In the genomic region with DNA sequence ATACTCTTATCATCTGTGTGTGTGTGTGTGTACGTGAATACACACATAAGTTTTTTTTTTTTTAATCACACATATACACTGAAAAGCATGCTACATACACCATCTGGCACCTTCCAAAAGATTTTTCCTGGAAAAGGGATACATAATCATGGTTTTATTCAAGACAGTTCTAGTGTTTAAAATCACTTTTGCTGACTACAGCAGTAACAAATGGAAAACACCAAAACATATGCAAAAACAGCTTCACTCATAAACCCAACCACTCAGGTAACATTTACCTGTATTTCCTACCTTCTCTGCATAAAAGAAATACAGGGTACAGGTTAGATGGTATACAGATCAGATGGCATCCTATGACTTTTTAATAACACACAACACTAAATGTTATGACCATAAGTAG, we compare ENCODE assay signal across 22 cellular contexts. TPM values are rescaled to one million over a fixed set of nuclear protein-coding genes. Genes with fewer than 3 reads are reported as not detected.
DNase-seq lines count a peak whose midpoint lies in the region; ATAC-seq, FAIRE-seq and TF ChIP-seq lines count a peak whose summit lies in the region.
"Had no signal": no experiment of that assay in that cellular context is flagged by ENCODE, and none has a peak within 500 bp of the region (broad histone marks: within the 10 kb centered on the region; RNA-seq: fewer than 3 reads in every experiment).

No MANE protein-coding gene starts in this region.

- H3K4me1 ChIP-seq in PC-3 (ENCODE audit: insufficient read depth, low read length) (peaks cover 21% of the 10 kb centered on the region), K562 (replicated peaks in 1 of 2; ENCODE audit: control insufficient read depth in 2 of 2, insufficient read depth in 2 of 2, low read length in 2 of 2) (peaks cover 10 to 16% of the 10 kb centered on the region in 2 experiments; a peak in 4 of 5 replicates), aorta (ENCODE audit: control insufficient read depth in 1 of 2, insufficient read depth in 2 of 2, low read length in 2 of 2) (peaks cover 0 to 2% of the 10 kb centered on the region in 2 donors)

- H3K27me3 ChIP-seq in PC-3 (ENCODE audit: low read length): no peaks in the 10 kb centered on the region
- H3K27me3 ChIP-seq in K562 (ENCODE audit: control insufficient read depth in 2 of 2, insufficient read depth in 2 of 2, low read length in 2 of 2): no peaks in the 10 kb centered on the region
- H3K27me3 ChIP-seq in aorta (ENCODE audit: control insufficient read depth in 1 of 2, insufficient read depth in 2 of 2, low read length in 1 of 2): no peaks in the 10 kb centered on the region
- H3K27me3 ChIP-seq: esophagus muscularis mucosa had no signal

- no peaks in the 10 kb centered on the region for H3K9me3 Mint-ChIP-seq in activated naive CD4-positive, alpha-beta T cell treated with anti-CD3 and anti-CD28 coated beads, Interleukin-2, amount 50 U/mL, for 24 hours
- H3K9me3 Mint-ChIP-seq in activated naive CD4-positive, alpha-beta T cell treated with anti-CD3 and anti-CD28 coated beads, Interleukin-2, amount 50 U/mL, for 72 hours: peaks cover 0 to 6% of the 10 kb centered on the region in 2 donors
- H3K9me3 Mint-ChIP-seq in osteocyte (ENCODE audit: unreplicated experiment): peaks cover 16% of the 10 kb centered on the region

- H3K4me3 Mint-ChIP-seq in activated naive CD4-positive, alpha-beta T cell treated with anti-CD3 and anti-CD28 coated beads, Interleukin-2, amount 50 U/mL, for 24 hours: peak overlapping the region; percentile 44
- H3K4me3 Mint-ChIP-seq in osteocyte (ENCODE audit: unreplicated experiment): peak overlapping the region; percentile 94
- H3K4me3 Mint-ChIP-seq: CD14-positive monocyte had no signal

- CTCF ChIA-PET in PC-3 (lab: Charles Lee): no interaction called here
- CTCF ChIA-PET in K562 (lab: Yijun Ruan, JAX; ENCODE audit: low intra/inter-chr PET ratio): no interaction called here

- TF ChIP-seq EP300 in K562 (IDR thresholded peaks at IDR 0.05; ENCODE audit: low read length): no peak

- H3K4me1 Mint-ChIP-seq in activated naive CD4-positive, alpha-beta T cell treated with anti-CD3 and anti-CD28 coated beads, Interleukin-2, amount 50 U/mL, for 24 hours: peaks cover 62% of the 10 kb centered on the region
- H3K4me1 Mint-ChIP-seq in osteocyte (ENCODE audit: unreplicated experiment): peaks cover 32% of the 10 kb centered on the region

- intact Hi-C loops in PC-3 (cut with micrococcal nuclease): loop anchor here (5.0 to 10.0 kb wide), 2 partner anchors 84 to 139 kb away; partner anchors contain the start of gene NT5E
- intact Hi-C loops in K562 (cut with micrococcal nuclease): loop anchor here (5.0 kb wide), 1 partner anchor 86 kb away; no protein-coding TSS in a partner anchor
- intact Hi-C loops in aorta (cut with DNase I): loop anchor here (5.0 kb wide), 2 partner anchors 51 to 86 kb away; partner anchors contain the start of gene SYNCRIP (in 1 of the 2)

- no peaks in the 10 kb centered on the region for H3F3A ChIP-seq in PC-3 (ENCODE audit: low read length, unreplicated experiment)

- no peak for TF ChIP-seq POLR2A in K562 (conservative IDR thresholded peaks at IDR 0.05)

- TF ChIP-seq CTCF in PC-3 (conservative IDR thresholded peaks at IDR 0.05; ENCODE audit: low read depth, low read length): no peak
- no peak for TF ChIP-seq CTCF in K562 (IDR thresholded peaks at IDR 0.05 in 2 of 3, conservative IDR thresholded peaks at IDR 0.05 in 1 of 3; ENCODE audit: insufficient read depth in 2 of 3, low read depth in 1 of 3, low read length in 3 of 3)
- no peak for TF ChIP-seq CTCF in osteocyte (IDR thresholded peaks at IDR 0.05)

- 100% methylated on average over 1 of the region's 1 CpG for WGBS in K562 (ENCODE audit: insufficient coverage, low coverage, missing lambda C conversion rate)
- 96 to 97% methylated on average over 1 of the region's 1 CpG for WGBS in aorta, 2 donors

- no peaks in the 10 kb centered on the region for H3K27me3 Mint-ChIP-seq in activated naive CD4-positive, alpha-beta T cell treated with anti-CD3 and anti-CD28 coated beads, Interleukin-2, amount 50 U/mL, for 24 hours
- H3K27me3 Mint-ChIP-seq in osteocyte (ENCODE audit: unreplicated experiment): no peaks in the 10 kb centered on the region

- H3K9me3 ChIP-seq in PC-3 (ENCODE audit: low read length): no peaks in the 10 kb centered on the region
- peaks cover 3% of the 10 kb centered on the region for H3K9me3 ChIP-seq in K562 (replicated peaks; ENCODE audit: control insufficient read depth, insufficient read depth, low read depth, low read length)
- no peaks in the 10 kb centered on the region for H3K9me3 ChIP-seq in aorta (ENCODE audit: control insufficient read depth, low read length)
- H3K9me3 ChIP-seq: esophagus muscularis mucosa had no signal

- peaks cover 15% of the 10 kb centered on the region for H3K36me3 Mint-ChIP-seq in activated naive CD4-positive, alpha-beta T cell treated with anti-CD3 and anti-CD28 coated beads, Interleukin-2, amount 50 U/mL, for 24 hours
- peaks cover 31 to 46% of the 10 kb centered on the region in 2 donors for H3K36me3 Mint-ChIP-seq in activated naive CD4-positive, alpha-beta T cell treated with anti-CD3 and anti-CD28 coated beads, Interleukin-2, amount 50 U/mL, for 72 hours
- peaks cover 8% of the 10 kb centered on the region for H3K36me3 Mint-ChIP-seq in osteocyte (ENCODE audit: unreplicated experiment)

- DNase-seq in activated naive CD4-positive, alpha-beta T cell treated with anti-CD3 and anti-CD28 coated beads, Interleukin-2, amount 50 U/mL, for 72 hours (ENCODE audit: low spot score in 2 of 2): no peak
- DNase-seq in PC-3: no peak
- no peak for DNase-seq in K562 (ENCODE audit: extremely low read depth in 1 of 4, low spot score in 3 of 4)
- no peak for DNase-seq in osteocyte (ENCODE audit: extremely low spot score, unreplicated experiment)
- DNase-seq in GM19240 (ENCODE audit: insufficient read length, low spot score): no peak
- DNase-seq in islet precursor cell: no peak
- no peak for DNase-seq in aorta
- DNase-seq: amniotic stem cell; central memory CD4-positive, alpha-beta T cell; DMS79; effector CD8-positive, alpha-beta T cell; left colon; MV-4-11; NCI-H187 treated with DMSO at 0.1 percent for 48 hours; NCI-H446 treated with DMSO at 0.1 percent for 48 hours; retina; T-helper 1 cell had no signal

- H3K79me2 ChIP-seq in PC-3 (ENCODE audit: low read length) (peaks cover 61% of the 10 kb centered on the region), K562 (ENCODE audit: control insufficient read depth, insufficient read depth, low read length) (peaks cover 88% of the 10 kb centered on the region)

- H3K9ac ChIP-seq in PC-3 (ENCODE audit: low read length): no peak overlapping the region
- H3K9ac ChIP-seq in K562 (ENCODE audit: insufficient read depth in 1 of 2, low read depth in 2 of 2, low read length in 2 of 2): no peak overlapping the region

- H3K4me2 ChIP-seq in PC-3 (ENCODE audit: low read length) (peak overlapping the region; percentile 92), K562 (ENCODE audit: insufficient read depth, low read length) (no peak overlapping the region)

- H3K36me3 ChIP-seq in PC-3 (ENCODE audit: low read depth, low read length) (no peaks in the 10 kb centered on the region), K562 (ENCODE audit: control insufficient read depth, insufficient read depth, low read length) (peaks cover 20% of the 10 kb centered on the region; the same call in 2 of the 3 replicates), aorta (ENCODE audit: control insufficient read depth in 1 of 2, insufficient read depth in 2 of 2, low read length in 1 of 2) (no peaks in the 10 kb centered on the region)

- no peak for TF ChIP-seq RAD21 in K562 (CRISPR knock-in tag; conservative IDR thresholded peaks at IDR 0.05 in 1 of 2, IDR thresholded peaks at IDR 0.05 in 1 of 2)

- H3K27ac ChIP-seq in PC-3 (ENCODE audit: low read length): no peak overlapping the region
- H3K27ac ChIP-seq in K562 (ENCODE audit: extremely low read depth, low read depth, low read length): no peak overlapping the region
- no peak overlapping the region for H3K27ac ChIP-seq in aorta (ENCODE audit: low read depth in 1 of 2, low read length in 2 of 2)
- H3K27ac ChIP-seq: esophagus muscularis mucosa, VCaP had no signal

- BruUV-seq in PC-3 (replicated peaks; lab: Mats Ljungman, UMichigan) (no TSS peak), K562 (replicated peaks; lab: Mats Ljungman, UMichigan) (no TSS peak)

- H2AFZ ChIP-seq in PC-3 (ENCODE audit: low read length) (no peak overlapping the region), K562 (ENCODE audit: low read depth, low read length) (no peak overlapping the region)

- no peak for ATAC-seq in activated naive CD4-positive, alpha-beta T cell treated with anti-CD3 and anti-CD28 coated beads, Interleukin-2, amount 50 U/mL, for 72 hours
- no peak for ATAC-seq in PC-3
- ATAC-seq in K562: no peak
- ATAC-seq in aorta (ENCODE audit: low FRiP score): no peak
- ATAC-seq: left colon had no signal

- no peaks in the 10 kb centered on the region for H3K9me1 ChIP-seq in K562 (ENCODE audit: control insufficient read depth, insufficient read depth, low read length)

- no peaks in the 10 kb centered on the region for H3K9me2 ChIP-seq in PC-3 (replicated peaks; ENCODE audit: low read length)

- no peak for FAIRE-seq in K562 (lab: Jason Lieb, UNC)

- in situ Hi-C loops in K562 (cut with MboI): no loop called here

- H3K27ac Mint-ChIP-seq in activated naive CD4-positive, alpha-beta T cell treated with anti-CD3 and anti-CD28 coated beads, Interleukin-2, amount 50 U/mL, for 24 hours: no peak overlapping the region
- no peak overlapping the region for H3K27ac Mint-ChIP-seq in activated naive CD4-positive, alpha-beta T cell treated with anti-CD3 and anti-CD28 coated beads, Interleukin-2, amount 50 U/mL, for 72 hours
- H3K27ac Mint-ChIP-seq in osteocyte (ENCODE audit: unreplicated experiment): no peak overlapping the region
- H3K27ac Mint-ChIP-seq: mesothelial cell of epicardium had no signal

- POLR2A ChIA-PET in PC-3 (lab: Charles Lee; ENCODE audit: unreplicated experiment): no interaction called here
- POLR2A ChIA-PET in K562 (lab: Yijun Ruan, JAX): interaction anchor here (1.2 to 3.2 kb wide), 2 partner anchors 10 to 88 kb away, joined by 3 to 14 read pairs; no protein-coding TSS in a partner anchor

- no peak overlapping the region; the same call in 1 of the 2 replicates for H3K4me3 ChIP-seq in PC-3 (ENCODE audit: low read length)
- H3K4me3 ChIP-seq in K562: no peak overlapping the region
- H3K4me3 ChIP-seq in aorta (ENCODE audit: low read length in 2 of 2): no peak overlapping the region
- H3K4me3 ChIP-seq: esophagus muscularis mucosa had no signal

- H4K20me1 ChIP-seq in PC-3 (ENCODE audit: low read length) (0 out of 2 replicates have a peak, but pooled peaks cover 4% of the 10 kb centered on the region), K562 (replicated peaks; ENCODE audit: control insufficient read depth, insufficient read depth, low read length) (no peaks in the 10 kb centered on the region)

RNA-seq across cellular contexts. Expression of gene SNX14, which starts 2.5 kb away (rescaled TPM):
- total RNA-seq in activated naive CD4-positive, alpha-beta T cell treated with anti-CD3 and anti-CD28 coated beads, Interleukin-2, amount 50 U/mL, for 72 hours: 10 to 100 TPM; 53.6 to 54.8 TPM
- total RNA-seq in PC-3 (2014; rRNA removed): 64.4 and 65.4 TPM in 2 replicates
- 102 and 244 TPM in 2 replicates for total RNA-seq in K562 (2011; cell fraction: chromatin; rRNA removed; ENCODE audit: low replicate concordance)
- 82.4 and 99.2 TPM in 2 replicates for total RNA-seq in K562 (2011; cell fraction: nucleolus; rRNA removed)
- total RNA-seq in K562 (2011; cell fraction: nucleoplasm; rRNA removed): 108 and 129 TPM in 2 replicates
- 66.3 and 84.2 TPM in 2 replicates for total RNA-seq in K562 (2014; rRNA removed)
- 134 and 138 TPM in 2 replicates for total RNA-seq in K562 (2014; rRNA removed; fragmentation: Illumina TruSeq; extraction: Trizol)
- 131 and 140 TPM in 2 replicates for total RNA-seq in K562 (2015; rRNA removed; fragmentation: Illumina TruSeq; extraction: Trizol)
- total RNA-seq in K562 (2021): 66.1 and 72.7 TPM in 2 replicates
- 96.1 and 125 TPM in 2 replicates for polyA plus RNA-seq in K562 (2011; rRNA removed)
- polyA plus RNA-seq in K562 (2011; cell fraction: cytosol; rRNA removed): 28.6 and 35.4 TPM in 2 replicates
- 54.9 and 67.4 TPM in 2 replicates for polyA plus RNA-seq in K562 (2011; cell fraction: nucleus; rRNA removed)
- polyA plus RNA-seq in K562 (2012): 60.9 and 75.4 TPM in 2 replicates
- 68.8 and 71.2 TPM in 2 replicates for polyA plus RNA-seq in K562 (2014; fragmentation: Illumina TruSeq; extraction: Trizol)
- polyA plus RNA-seq in K562 (2014; fragmentation: Nextera tagmentation; extraction: Ambion mirVana): 10 to 100 TPM; 46.5 to 61.1 TPM
- polyA plus RNA-seq in K562 (2014; rRNA removed): 63.1 and 72.1 TPM in 2 replicates
- polyA minus RNA-seq in K562 (2011; rRNA and poly(A)+ RNA removed): 149 and 151 TPM in 2 replicates
- 38.2 and 52.5 TPM in 2 replicates for polyA minus RNA-seq in K562 (2011; cell fraction: cytosol; rRNA and poly(A)+ RNA removed)
- 72.2 and 76.3 TPM in 2 replicates for polyA minus RNA-seq in K562 (2011; cell fraction: nucleus; rRNA and poly(A)+ RNA removed)
- 87.2 and 106 TPM in 2 replicates for total RNA-seq in osteocyte
- total RNA-seq in aorta: 10 to 100 TPM; 82.3 to 85.1 TPM
- polyA plus RNA-seq in aorta: 10 to 100 TPM; 10.9 to 81.4 TPM

RNA-seq across cellular contexts. Expression of gene SYNCRIP, which starts 51.5 kb away (rescaled TPM):
- total RNA-seq in activated naive CD4-positive, alpha-beta T cell treated with anti-CD3 and anti-CD28 coated beads, Interleukin-2, amount 50 U/mL, for 72 hours: 100 to 1,000 TPM in 1 of 2 donors, 10 to 100 TPM in 1; 78.3 to 147 TPM
- total RNA-seq in PC-3 (2014; rRNA removed) (63.8 and 76.6 TPM in 2 replicates), K562 (2014; rRNA removed) (78.0 and 82.5 TPM in 2 replicates), K562 (2014; rRNA removed; fragmentation: Illumina TruSeq; extraction: Trizol) (171 and 210 TPM in 2 replicates), K562 (2015; rRNA removed; fragmentation: Illumina TruSeq; extraction: Trizol) (149 and 155 TPM in 2 replicates), K562 (2021) (120 and 144 TPM in 2 replicates), osteocyte (93.7 and 94.0 TPM in 2 replicates), aorta (100 to 1,000 TPM in 1 of 2 donors, 10 to 100 TPM in 1; 96.4 to 119 TPM)
- 54.8 and 178 TPM in 2 replicates for total RNA-seq in K562 (2011; cell fraction: chromatin; rRNA removed; ENCODE audit: low replicate concordance)
- total RNA-seq in K562 (2011; cell fraction: nucleolus; rRNA removed): 19.3 and 24.5 TPM in 2 replicates
- 46.9 and 86.5 TPM in 2 replicates for total RNA-seq in K562 (2011; cell fraction: nucleoplasm; rRNA removed)
- polyA plus RNA-seq in K562 (2011; rRNA removed) (25.7 and 46.5 TPM in 2 replicates), K562 (2014; fragmentation: Illumina TruSeq; extraction: Trizol) (272 and 295 TPM in 2 replicates), K562 (2014; fragmentation: Nextera tagmentation; extraction: Ambion mirVana) (100 to 1,000 TPM; 124 to 140 TPM), K562 (2014; rRNA removed) (71.4 and 81.9 TPM in 2 replicates), aorta (10 to 100 TPM; 35.2 to 54.0 TPM)
- 5.0 and 11.6 TPM in 2 replicates for polyA plus RNA-seq in K562 (2011; cell fraction: cytosol; rRNA removed)
- 14.5 and 19.5 TPM in 2 replicates for polyA plus RNA-seq in K562 (2011; cell fraction: nucleus; rRNA removed)
- 68.7 and 116 TPM in 2 replicates for polyA plus RNA-seq in K562 (2012)
- 103 and 112 TPM in 2 replicates for polyA minus RNA-seq in K562 (2011; rRNA and poly(A)+ RNA removed)
- 28.6 and 30.7 TPM in 2 replicates for polyA minus RNA-seq in K562 (2011; cell fraction: cytosol; rRNA and poly(A)+ RNA removed)
- 33.7 and 55.8 TPM in 2 replicates for polyA minus RNA-seq in K562 (2011; cell fraction: nucleus; rRNA and poly(A)+ RNA removed)
